In genomic region chr7:84393776-84394175, GRCh38 we compare ENCODE assay signal across 18 cellular contexts.
DNase-seq lines count a peak whose midpoint lies in the region; ATAC-seq and TF ChIP-seq lines count a peak whose summit lies in the region.
"Had no signal": no experiment of that assay in that cellular context is flagged by ENCODE, and none has a peak within 500 bp of the region (broad histone marks: within the 10 kb centered on the region; RNA-seq: fewer than 3 reads in every experiment).

No MANE protein-coding gene starts in this region.

- H3K4me3 Mint-ChIP-seq in T-helper 2 cell treated with Interferon-gamma antibody and Interleukin-4, amounts not matched to agents 5 μg/mL and 100 μg/mL, for 36 hours, result no peak overlapping the region
- H3K4me3 Mint-ChIP-seq in effector memory CD8-positive, alpha-beta T cell, result no peak overlapping the region

- no peaks in the 10 kb centered on the region for H3K4me1 Mint-ChIP-seq in T-helper 2 cell treated with Interferon-gamma antibody and Interleukin-4, amounts not matched to agents 5 μg/mL and 100 μg/mL, for 36 hours (ENCODE audit: low read depth)
- no peaks in the 10 kb centered on the region for H3K4me1 Mint-ChIP-seq in effector memory CD8-positive, alpha-beta T cell (ENCODE audit: low read depth in 2 of 2)

- no peak overlapping the region for H3K4me3 ChIP-seq in PC-3 (ENCODE audit: low read length)
- H3K4me3 ChIP-seq: GM12878, PC-9, SK-N-MC had no signal

- H3K4me1 ChIP-seq in PC-3 (ENCODE audit: insufficient read depth, low read length), result peaks cover 13% of the 10 kb centered on the region

- ATAC-seq in PC-3, result peak; percentile 57
- no peak for ATAC-seq in effector memory CD8-positive, alpha-beta T cell (replicated peaks)
- ATAC-seq: GM12878 had no signal

- intact Hi-C loops in PC-3 (cut with micrococcal nuclease), result no loop called here

- no peaks in the 10 kb centered on the region for H3K79me2 ChIP-seq in PC-3 (ENCODE audit: low read length)

- no peaks in the 10 kb centered on the region for H3F3A ChIP-seq in PC-3 (ENCODE audit: low read length, unreplicated experiment)

- H3K36me3 ChIP-seq in PC-3 (ENCODE audit: low read depth, low read length), result no peaks in the 10 kb centered on the region

- POLR2A ChIA-PET in PC-3 (lab: Charles Lee; ENCODE audit: unreplicated experiment), result interaction anchor here (0.9 kb wide), 1 partner anchor 18 kb away, joined by 5 read pairs; no protein-coding TSS in a partner anchor

- H3K9me2 ChIP-seq in PC-3 (replicated peaks; ENCODE audit: low read length), result no peaks in the 10 kb centered on the region

- no peak for TF ChIP-seq CTCF in PC-3 (conservative IDR thresholded peaks at IDR 0.05; ENCODE audit: low read depth, low read length)

- no peak overlapping the region for H3K27ac ChIP-seq in PC-3 (ENCODE audit: low read length)
- H3K27ac ChIP-seq: PC-9, SK-N-MC had no signal

- CTCF ChIA-PET in PC-3 (lab: Charles Lee), result interaction anchor here (0.6 kb wide), 1 partner anchor 222 kb away, joined by 3 read pairs; no protein-coding TSS in a partner anchor

- BruUV-seq in PC-3 (replicated peaks; lab: Mats Ljungman, UMichigan), result no TSS peak

- DNase-seq in EH (ENCODE audit: low read depth) (peak; percentile 51), PC-3 (peak; percentile 49), fibroblast of gingiva (ENCODE audit: low read depth) (peak; percentile 63), stromal cell of bone marrow (ENCODE audit: low read depth) (peak; percentile 67), kidney glomerular epithelial cell (lab: John Stamatoyannopoulos, UW) (no peak)
- DNase-seq in T-helper 2 cell treated with Interferon-gamma antibody and Interleukin-4, amounts not matched to agents 5 μg/mL and 100 μg/mL, for 36 hours (ENCODE audit: low spot score), result no peak
- no peak for DNase-seq in effector memory CD8-positive, alpha-beta T cell
- DNase-seq: C1 segment of cervical spinal cord, DMS 273 treated with DMSO at 0.1 percent for 48 hours, GOT3, KG1, NCI-H1092 treated with DMSO at 0.1 percent for 48 hours, NCI-H187, NCI-H446 treated with DMSO at 0.1 percent for 48 hours, NCI-H748 treated with DMSO at 0.1 percent for 48 hours, PC-9 had no signal

- H3K9me3 ChIP-seq in PC-3 (ENCODE audit: low read length), result no peaks in the 10 kb centered on the region

- no peak overlapping the region for H3K27ac Mint-ChIP-seq in T-helper 2 cell treated with Interferon-gamma antibody and Interleukin-4, amounts not matched to agents 5 μg/mL and 100 μg/mL, for 36 hours
- H3K27ac Mint-ChIP-seq in effector memory CD8-positive, alpha-beta T cell, result no peak overlapping the region

- H3K27me3 Mint-ChIP-seq in T-helper 2 cell treated with Interferon-gamma antibody and Interleukin-4, amounts not matched to agents 5 μg/mL and 100 μg/mL, for 36 hours (ENCODE audit: low read depth), result no peaks in the 10 kb centered on the region
- no peaks in the 10 kb centered on the region for H3K27me3 Mint-ChIP-seq in effector memory CD8-positive, alpha-beta T cell

- no peak overlapping the region for H2AFZ ChIP-seq in PC-3 (ENCODE audit: low read length)
- H2AFZ ChIP-seq: PC-9 had no signal

- no peaks in the 10 kb centered on the region for H3K9me3 Mint-ChIP-seq in T-helper 2 cell treated with Interferon-gamma antibody and Interleukin-4, amounts not matched to agents 5 μg/mL and 100 μg/mL, for 36 hours
- H3K9me3 Mint-ChIP-seq in effector memory CD8-positive, alpha-beta T cell, result peaks cover 9 to 12% of the 10 kb centered on the region in 2 donors

- no peaks in the 10 kb centered on the region for H3K27me3 ChIP-seq in PC-3 (ENCODE audit: low read length)

- H3K36me3 Mint-ChIP-seq in T-helper 2 cell treated with Interferon-gamma antibody and Interleukin-4, amounts not matched to agents 5 μg/mL and 100 μg/mL, for 36 hours (ENCODE audit: low read depth), result no peaks in the 10 kb centered on the region
- H3K36me3 Mint-ChIP-seq in effector memory CD8-positive, alpha-beta T cell (ENCODE audit: insufficient read depth), result no peaks in the 10 kb centered on the region

- peak overlapping the region; percentile 46 for H3K4me2 ChIP-seq in PC-3 (ENCODE audit: low read length)
- H3K4me2 ChIP-seq: PC-9 had no signal

- H4K20me1 ChIP-seq in PC-3 (ENCODE audit: low read length), result no peaks in the 10 kb centered on the region

- H3K9ac ChIP-seq in PC-3 (ENCODE audit: low read length), result no peak overlapping the region

Comparison
In these comparisons a context has a peak if more than half of its experiments do, and no peak if none do; other contexts are left out.
1. DNase-seq: peak in EH (single experiment), PC-3 (single experiment), fibroblast of gingiva (single experiment) and stromal cell of bone marrow (single experiment); none in T-helper 2 cell treated with Interferon-gamma antibody and Interleukin-4, amounts not matched to agents 5 μg/mL and 100 μg/mL, for 36 hours (single experiment), kidney glomerular epithelial cell (single experiment) and effector memory CD8-positive, alpha-beta T cell (0 of 3).